13 cellular contexts compared by ENCODE assay signal in genomic region chr9:70557665-70558419, GRCh38.
DNase-seq lines count a peak whose midpoint lies in the region; ATAC-seq and TF ChIP-seq lines count a peak whose summit lies in the region.
"Had no signal": no experiment of that assay in that cellular context is flagged by ENCODE, and none has a peak within 500 bp of the region (broad histone marks: within the 10 kb centered on the region; RNA-seq: fewer than 3 reads in every experiment).

No MANE protein-coding gene starts in this region.

- DNase-seq in GM10248 (ENCODE audit: extremely low spot score) (peak; percentile 26), dedifferentiated amniotic fluid mesenchymal stem cell (ENCODE audit: extremely low spot score) (no peak), NCI-H1092 (lab: John Stamatoyannopoulos, UW) (no peak), NCI-H1048 (lab: John Stamatoyannopoulos, UW) (no peak)
- no peak for DNase-seq in activated T-cell treated with anti-CD3 and anti-CD28 coated beads, Interleukin-2, amount 50 U/mL, for 4 hours
- DNase-seq: activated T-cell treated with anti-CD3 and anti-CD28 coated beads, Interleukin-2, amount 50 U/mL, for 24 hours; foreskin keratinocyte; psoas muscle; upper lobe of left lung had no signal

- TF ChIP-seq CTCF in GM10248 (IDR thresholded peaks at IDR 0.05; ENCODE audit: control extremely low read depth, extremely low read depth, low read depth, missing control alignments): no peak

- ATAC-seq in GM19397 (IDR thresholded peaks at IDR 0.05; ENCODE audit: unreplicated experiment) (peak; percentile 99), HG02870 (IDR thresholded peaks at IDR 0.05; ENCODE audit: unreplicated experiment) (peak; percentile 89), HG03558 (IDR thresholded peaks at IDR 0.05; ENCODE audit: extremely low read depth, unreplicated experiment) (peak; percentile 98)
- no peak for ATAC-seq in activated T-cell treated with anti-CD3 and anti-CD28 coated beads, Interleukin-2, amount 50 U/mL, for 4 hours
- ATAC-seq: foreskin keratinocyte, psoas muscle had no signal

- H3K27me3 Mint-ChIP-seq in activated T-cell treated with anti-CD3 and anti-CD28 coated beads, Interleukin-2, amount 50 U/mL, for 4 hours (ENCODE audit: low read depth): no peaks in the 10 kb centered on the region
- H3K27me3 Mint-ChIP-seq: activated T-cell treated with anti-CD3 and anti-CD28 coated beads, Interleukin-2, amount 50 U/mL, for 24 hours; central memory CD8-positive, alpha-beta T cell had no signal

- CTCF ChIA-PET in GM10248 (lab: Yijun Ruan, JAX): interaction anchor here (1.1 to 1.2 kb wide), 2 partner anchors 18 to 44 kb away, joined by 3 to 4 read pairs; no protein-coding TSS in a partner anchor

- POLR2A ChIA-PET in GM10248 (lab: Yijun Ruan, JAX): no interaction called here

- H3K9me3 Mint-ChIP-seq in activated T-cell treated with anti-CD3 and anti-CD28 coated beads, Interleukin-2, amount 50 U/mL, for 4 hours: no peaks in the 10 kb centered on the region
- H3K9me3 Mint-ChIP-seq: activated T-cell treated with anti-CD3 and anti-CD28 coated beads, Interleukin-2, amount 50 U/mL, for 24 hours; central memory CD8-positive, alpha-beta T cell had no signal

- no peak overlapping the region for H3K4me3 Mint-ChIP-seq in activated T-cell treated with anti-CD3 and anti-CD28 coated beads, Interleukin-2, amount 50 U/mL, for 4 hours
- H3K4me3 Mint-ChIP-seq: activated T-cell treated with anti-CD3 and anti-CD28 coated beads, Interleukin-2, amount 50 U/mL, for 24 hours; central memory CD8-positive, alpha-beta T cell had no signal

- no peaks in the 10 kb centered on the region for H3K36me3 Mint-ChIP-seq in activated T-cell treated with anti-CD3 and anti-CD28 coated beads, Interleukin-2, amount 50 U/mL, for 4 hours (ENCODE audit: insufficient read depth)

- peaks cover 6% of the 10 kb centered on the region for H3K4me1 Mint-ChIP-seq in activated T-cell treated with anti-CD3 and anti-CD28 coated beads, Interleukin-2, amount 50 U/mL, for 4 hours (ENCODE audit: low read depth)

Comparison
In these comparisons a context has a peak if more than half of its experiments do, and no peak if none do; other contexts are left out.
1. ATAC-seq: peak in GM19397 (single experiment), HG02870 (single experiment) and HG03558 (single experiment); none in activated T-cell treated with anti-CD3 and anti-CD28 coated beads, Interleukin-2, amount 50 U/mL, for 4 hours (0 of 2).